24 cellular contexts compared by ENCODE assay signal in genomic region chr22:22556995-22557925, GRCh38. TPM values are rescaled to one million over a fixed set of nuclear protein-coding genes. Genes with fewer than 3 reads are reported as not detected.
A peak's percentile ranks its signal among the peaks of the same experiment; 100 is the strongest.
DNase-seq lines count a peak whose midpoint lies in the region; ATAC-seq and TF ChIP-seq lines count a peak whose summit lies in the region.
"Had no signal": no experiment of that assay in that cellular context is flagged by ENCODE, and none has a peak within 500 bp of the region (broad histone marks: within the 10 kb centered on the region; RNA-seq: fewer than 3 reads in every experiment).

No MANE protein-coding gene starts in this region.

- H3K4me3 Mint-ChIP-seq in stimulated activated effector memory CD8-positive, alpha-beta T cell treated with anti-CD3 and anti-CD28 coated beads, Interleukin-12 subunit alpha, Interleukin-12 subunit beta, amount 100 ng/mL, for 72 hours: no peak overlapping the region
- H3K4me3 Mint-ChIP-seq in CD4-positive, alpha-beta T cell: no peak overlapping the region
- H3K4me3 Mint-ChIP-seq: stimulated activated naive CD8-positive, alpha-beta T cell treated with anti-CD3 and anti-CD28 coated beads, Interleukin-15, Interleukin-2, amounts not matched to agents 100 ng/mL and 50 ng/mL, for 24 hours had no signal

- no peak for TF ChIP-seq CTCF in osteoblast (IDR thresholded peaks at IDR 0.05; ENCODE audit: extremely low read depth, low read depth, low read length)
- no peak for TF ChIP-seq CTCF in CD4-positive, alpha-beta T cell (IDR thresholded peaks at IDR 0.05)

- H3K27ac ChIP-seq in osteoblast (ENCODE audit: low read depth, low read length): no peak overlapping the region
- H3K27ac ChIP-seq in CD4-positive, alpha-beta T cell (ENCODE audit: low read depth, low read length): no peak overlapping the region
- H3K27ac ChIP-seq: cardiac muscle cell, foreskin keratinocyte, parathyroid adenoma, RWPE1, transverse colon had no signal

- DNase-seq in DMS153 treated with DMSO at 0.1 percent for 48 hours (lab: John Stamatoyannopoulos, UW; ENCODE audit: unreplicated experiment) (peak; percentile 13), NCI-H2107 (lab: John Stamatoyannopoulos, UW) (peak; percentile 68), OCI-M1 (lab: John Stamatoyannopoulos, UW) (peak; percentile 68), osteoblast (ENCODE audit: insufficient read length, low spot score, missing footprints) (peak; percentile 61)
- no peak for DNase-seq in stimulated activated effector memory CD8-positive, alpha-beta T cell treated with anti-CD3 and anti-CD28 coated beads, Interleukin-12 subunit alpha, Interleukin-12 subunit beta, amount 100 ng/mL, for 72 hours (ENCODE audit: low spot score in 2 of 2)
- DNase-seq in CD4-positive, alpha-beta T cell: no peak
- DNase-seq: activated CD8-positive, alpha-beta memory T cell treated with anti-CD3 and anti-CD28 coated beads, Interleukin-2, amount 50 U/mL, for 48 hours; activated gamma-delta T cell; amniotic stem cell; foreskin keratinocyte; hypothalamus; MM.1S; naive B cell; NCI-H187; NCI-H524 treated with DMSO at 0.1 percent for 48 hours; transverse colon had no signal

- intact Hi-C loops in CD4-positive, alpha-beta T cell (cut with DNase I, micrococcal nuclease): no loop called here

- H3K4me2 ChIP-seq in osteoblast (ENCODE audit: insufficient read depth, low read length): no peak overlapping the region

- peaks cover 5% of the 10 kb centered on the region for H3K4me1 Mint-ChIP-seq in stimulated activated effector memory CD8-positive, alpha-beta T cell treated with anti-CD3 and anti-CD28 coated beads, Interleukin-12 subunit alpha, Interleukin-12 subunit beta, amount 100 ng/mL, for 72 hours
- peaks cover 5% of the 10 kb centered on the region for H3K4me1 Mint-ChIP-seq in CD4-positive, alpha-beta T cell (ENCODE audit: low read depth)

- H3K36me3 ChIP-seq in osteoblast (ENCODE audit: insufficient read depth, low read length): no peaks in the 10 kb centered on the region
- H3K36me3 ChIP-seq: cardiac muscle cell, HAP-1, transverse colon had no signal

- H3K4me3 ChIP-seq in osteoblast (ENCODE audit: insufficient read depth, low read length): no peak overlapping the region
- H3K4me3 ChIP-seq: cardiac muscle cell, HAP-1, transverse colon had no signal

- no peaks in the 10 kb centered on the region for H3K9me3 Mint-ChIP-seq in stimulated activated effector memory CD8-positive, alpha-beta T cell treated with anti-CD3 and anti-CD28 coated beads, Interleukin-12 subunit alpha, Interleukin-12 subunit beta, amount 100 ng/mL, for 72 hours
- no peaks in the 10 kb centered on the region for H3K9me3 Mint-ChIP-seq in CD4-positive, alpha-beta T cell
- H3K9me3 Mint-ChIP-seq: naive B cell; stimulated activated naive CD8-positive, alpha-beta T cell treated with anti-CD3 and anti-CD28 coated beads, Interleukin-15, Interleukin-2, amounts not matched to agents 100 ng/mL and 50 ng/mL, for 24 hours had no signal

- no peaks in the 10 kb centered on the region for H3K27me3 Mint-ChIP-seq in CD4-positive, alpha-beta T cell
- H3K27me3 Mint-ChIP-seq: stimulated activated naive CD8-positive, alpha-beta T cell treated with anti-CD3 and anti-CD28 coated beads, Interleukin-15, Interleukin-2, amounts not matched to agents 100 ng/mL and 50 ng/mL, for 24 hours had no signal

- CTCF ChIA-PET in CD4-positive, alpha-beta T cell (lab: Charles Lee): no interaction called here

- H3K36me3 Mint-ChIP-seq in stimulated activated effector memory CD8-positive, alpha-beta T cell treated with anti-CD3 and anti-CD28 coated beads, Interleukin-12 subunit alpha, Interleukin-12 subunit beta, amount 100 ng/mL, for 72 hours: no peaks in the 10 kb centered on the region
- no peaks in the 10 kb centered on the region for H3K36me3 Mint-ChIP-seq in CD4-positive, alpha-beta T cell (ENCODE audit: low read depth)
- H3K36me3 Mint-ChIP-seq: naive B cell had no signal

- no peaks in the 10 kb centered on the region for H3K27me3 ChIP-seq in osteoblast (ENCODE audit: insufficient read depth, low read length)
- H3K27me3 ChIP-seq in CD4-positive, alpha-beta T cell (ENCODE audit: control insufficient read depth, insufficient read depth, low read length): no peaks in the 10 kb centered on the region
- H3K27me3 ChIP-seq: cardiac muscle cell, foreskin keratinocyte, transverse colon had no signal

- POLR2A ChIA-PET in CD4-positive, alpha-beta T cell (lab: Charles Lee): no interaction called here

- H3K9me3 ChIP-seq in osteoblast (ENCODE audit: low read depth, low read length): no peaks in the 10 kb centered on the region
- H3K9me3 ChIP-seq in CD4-positive, alpha-beta T cell (ENCODE audit: control insufficient read depth, low read length): no peaks in the 10 kb centered on the region
- H3K9me3 ChIP-seq: HAP-1, transverse colon had no signal

- no peak overlapping the region for H3K27ac Mint-ChIP-seq in stimulated activated effector memory CD8-positive, alpha-beta T cell treated with anti-CD3 and anti-CD28 coated beads, Interleukin-12 subunit alpha, Interleukin-12 subunit beta, amount 100 ng/mL, for 72 hours
- no peak overlapping the region for H3K27ac Mint-ChIP-seq in CD4-positive, alpha-beta T cell
- H3K27ac Mint-ChIP-seq: stimulated activated naive CD8-positive, alpha-beta T cell treated with anti-CD3 and anti-CD28 coated beads, Interleukin-15, Interleukin-2, amounts not matched to agents 100 ng/mL and 50 ng/mL, for 24 hours had no signal

- no peak overlapping the region for H2AFZ ChIP-seq in osteoblast (ENCODE audit: low read length)
- H2AFZ ChIP-seq: parathyroid adenoma had no signal

- no peaks in the 10 kb centered on the region for H4K20me1 ChIP-seq in osteoblast (ENCODE audit: insufficient read depth, low read length)

- no peak for ATAC-seq in stimulated activated effector memory CD8-positive, alpha-beta T cell treated with anti-CD3 and anti-CD28 coated beads, Interleukin-12 subunit alpha, Interleukin-12 subunit beta, amount 100 ng/mL, for 72 hours
- no peak for ATAC-seq in HG02840 (IDR thresholded peaks at IDR 0.05; ENCODE audit: low FRiP score, unreplicated experiment)
- ATAC-seq in CD4-positive, alpha-beta T cell (ENCODE audit: poor library complexity): no peak
- ATAC-seq: foreskin keratinocyte had no signal

- H3K4me1 ChIP-seq in osteoblast (ENCODE audit: insufficient read depth, low read length): no peaks in the 10 kb centered on the region
- H3K4me1 ChIP-seq: foreskin keratinocyte, HAP-1, parathyroid adenoma, transverse colon had no signal

- H3K79me2 ChIP-seq in osteoblast (ENCODE audit: insufficient read depth, low read length): no peaks in the 10 kb centered on the region
- H3K79me2 ChIP-seq: parathyroid adenoma had no signal

RNA-seq across cellular contexts. Expression of gene PRAME, which starts 1.8 kb away (rescaled TPM):
- total RNA-seq in osteoblast: under 0.01 and 0.36 TPM in 2 replicates
- total RNA-seq in CD4-positive, alpha-beta T cell: not detected
- total RNA-seq: cardiac muscle cell, dermis microvascular lymphatic vessel endothelial cell, foreskin keratinocyte had no signal

RNA-seq across cellular contexts. Expression of gene ZNF280A, which starts 37.2 kb away (rescaled TPM):
- not detected in 2 replicates for total RNA-seq in osteoblast
- not detected for total RNA-seq in CD4-positive, alpha-beta T cell
- total RNA-seq: cardiac muscle cell, foreskin keratinocyte, kidney epithelial cell, transverse colon had no signal

RNA-seq across cellular contexts. Expression of gene ZNF280B, which starts 48.7 kb away (rescaled TPM):
- total RNA-seq in osteoblast: 1.1 and 1.5 TPM in 2 replicates
- 1 to 10 TPM; 1.0 to 1.2 TPM for total RNA-seq in CD4-positive, alpha-beta T cell

Comparison
In these comparisons a context has a peak if more than half of its experiments do, and no peak if none do; other contexts are left out.
1. DNase-seq: peak in DMS153 treated with DMSO at 0.1 percent for 48 hours (single experiment), NCI-H2107 (single experiment), OCI-M1 (single experiment) and osteoblast (single experiment); none in stimulated activated effector memory CD8-positive, alpha-beta T cell treated with anti-CD3 and anti-CD28 coated beads, Interleukin-12 subunit alpha, Interleukin-12 subunit beta, amount 100 ng/mL, for 72 hours (0 of 2) and CD4-positive, alpha-beta T cell (0 of 10).